In the genomic region with DNA sequence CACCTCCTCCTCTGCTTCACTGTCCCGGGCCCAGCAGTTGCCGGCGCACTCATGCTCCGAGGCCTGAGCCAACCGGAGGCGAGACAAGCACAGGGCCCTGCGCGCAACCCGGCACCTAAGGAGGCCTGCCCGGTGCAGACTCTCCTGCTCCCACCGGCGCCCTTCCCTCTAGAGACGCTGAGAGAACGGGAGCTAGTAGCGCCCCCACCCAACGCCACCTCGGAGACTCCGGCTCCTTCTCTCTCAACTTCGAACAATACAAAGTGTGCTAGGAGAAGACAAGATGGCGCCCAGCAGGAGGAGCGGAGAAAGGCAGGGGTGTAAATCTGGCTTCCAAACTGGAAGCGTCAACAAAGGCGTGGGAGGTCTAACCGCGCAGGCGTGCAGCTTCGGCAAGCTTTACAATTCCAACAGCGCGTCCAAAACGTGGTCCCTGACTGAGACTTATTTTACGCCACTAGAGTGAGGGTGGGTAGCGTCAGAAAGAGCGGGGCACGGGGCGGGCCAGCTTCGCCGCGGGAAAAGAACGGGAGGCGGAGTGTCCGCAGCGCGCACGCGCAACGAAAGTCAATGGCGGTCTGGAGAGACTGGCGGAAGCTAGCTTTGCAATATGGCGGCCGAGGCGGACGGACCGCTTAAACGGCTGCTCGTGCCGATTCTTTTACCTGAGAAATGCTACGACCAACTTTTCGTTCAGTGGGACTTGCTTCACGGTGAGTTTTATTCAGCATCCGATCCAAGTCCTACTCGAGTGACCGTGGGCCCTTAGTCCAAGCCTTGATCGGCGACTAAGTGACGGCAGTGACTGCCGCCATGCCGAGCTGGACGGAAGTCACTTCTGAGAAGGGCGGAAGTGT, we compare ENCODE assay signal across 8 cellular contexts. TPM values are rescaled to one million over a fixed set of nuclear protein-coding genes. Genes with fewer than 3 reads are reported as not detected.
DNase-seq lines count a peak whose midpoint lies in the region; ATAC-seq and TF ChIP-seq lines count a peak whose summit lies in the region.

A gene (plus strand): TSS at position 600 of the 857 bp plus-strand sequence. CDS start 11 bp downstream, at position 611.

- H3K27ac ChIP-seq in mesendoderm (ENCODE audit: low read depth, low read length) = peak within 1 kb of the TSS; percentile 78

- H3K9me3 ChIP-seq in NT2/D1 (ENCODE audit: insufficient read depth, low read length) (no peaks in the 10 kb centered on the region), endocrine pancreas (ENCODE audit: control insufficient read depth, low read length) (no peaks in the 10 kb centered on the region)

- H3K9ac ChIP-seq in NT2/D1 (ENCODE audit: insufficient read length, low read depth) = peak within 1 kb of the TSS; percentile 93
- peak within 1 kb of the TSS; percentile 92 for H3K9ac ChIP-seq in endocrine pancreas (ENCODE audit: control insufficient read depth, insufficient read depth, low read length)
- H3K9ac ChIP-seq in mesendoderm (ENCODE audit: low read length) = peak within 1 kb of the TSS; percentile 94

- peak within 1 kb of the TSS; percentile 93 for H2BK5ac ChIP-seq in mesendoderm (ENCODE audit: low read length)

- H4K8ac ChIP-seq in mesendoderm (ENCODE audit: low read depth, low read length) = peak within 1 kb of the TSS; percentile 65

- no peaks in the 10 kb centered on the region for H3K27me3 Mint-ChIP-seq in activated CD8-positive, alpha-beta memory T cell treated with anti-CD3 and anti-CD28 coated beads, Interleukin-2, amount 10 ng/mL, durations not matched to agents 7 days and 5 days

- no peak within 1 kb of the TSS for H2BK120ac ChIP-seq in mesendoderm (ENCODE audit: low read depth, low read length)

- H3K36me3 ChIP-seq in NT2/D1 (ENCODE audit: insufficient read depth, insufficient read length, low read length) (peaks cover 56% of the 10 kb centered on the region), endocrine pancreas (ENCODE audit: control insufficient read depth, insufficient read depth, low read length) (no peaks in the 10 kb centered on the region), mesendoderm (ENCODE audit: control insufficient read depth, insufficient read depth, low read length) (peaks cover 3% of the 10 kb centered on the region)

- no peak within 1 kb of the TSS for H2BK15ac ChIP-seq in mesendoderm (replicated peaks; ENCODE audit: low read depth)

- H3K4me3 ChIP-seq in NT2/D1 (ENCODE audit: insufficient read length, low read depth) = peak within 1 kb of the TSS; percentile 74
- peak within 1 kb of the TSS; percentile 89 for H3K4me3 ChIP-seq in endocrine pancreas (ENCODE audit: control insufficient read depth, insufficient read depth, low read length)
- H3K4me3 ChIP-seq in mesendoderm (ENCODE audit: low read length) = peak within 1 kb of the TSS; percentile 87

- H2AK5ac ChIP-seq in mesendoderm (ENCODE audit: low read length) = peak within 1 kb of the TSS; percentile 100

- H3K27ac Mint-ChIP-seq in activated CD8-positive, alpha-beta memory T cell treated with anti-CD3 and anti-CD28 coated beads, Interleukin-2, amount 10 ng/mL, durations not matched to agents 7 days and 5 days = peak within 1 kb of the TSS; percentile 99

- peak; percentile 81 for ATAC-seq in activated CD8-positive, alpha-beta memory T cell treated with anti-CD3 and anti-CD28 coated beads, Interleukin-2, amount 10 ng/mL, durations not matched to agents 7 days and 5 days

- peaks cover 4% of the 10 kb centered on the region for H3K79me2 ChIP-seq in mesendoderm (ENCODE audit: control insufficient read depth, insufficient read depth, low read length)

- H3K4me1 Mint-ChIP-seq in activated CD8-positive, alpha-beta memory T cell treated with anti-CD3 and anti-CD28 coated beads, Interleukin-2, amount 10 ng/mL, durations not matched to agents 7 days and 5 days = peaks cover 62% of the 10 kb centered on the region

- CTCF ChIA-PET in activated CD8-positive, alpha-beta memory T cell treated with anti-CD3 and anti-CD28 coated beads, Interleukin-2, amount 10 ng/mL, durations not matched to agents 7 days and 5 days (lab: Charles Lee) = interaction anchor here (0.8 to 9.7 kb wide), 12 partner anchors 8 to 147 kb away, joined by 3 to 81 read pairs (median 4); a partner anchor contains a TSS

- H4K5ac ChIP-seq in mesendoderm (ENCODE audit: low read length) = peak within 1 kb of the TSS; percentile 92

- peaks cover 33% of the 10 kb centered on the region for H3K36me3 Mint-ChIP-seq in activated CD8-positive, alpha-beta memory T cell treated with anti-CD3 and anti-CD28 coated beads, Interleukin-2, amount 10 ng/mL, durations not matched to agents 7 days and 5 days

- WGBS in mesendoderm (ENCODE audit: extremely low coverage, insufficient coverage, low lambda C conversion rate) = no CpG with 5 or more reads among the region's 69 CpGs

- H3K4me1 ChIP-seq in NT2/D1 (ENCODE audit: insufficient read depth, insufficient read length) (peaks cover 13% of the 10 kb centered on the region), endocrine pancreas (ENCODE audit: control insufficient read depth, insufficient read depth, low read length) (no peaks in the 10 kb centered on the region), mesendoderm (ENCODE audit: control insufficient read depth, low read depth, low read length) (peaks cover 7% of the 10 kb centered on the region)

- peak within 1 kb of the TSS; percentile 100 for H3K56ac ChIP-seq in mesendoderm (ENCODE audit: low read length)

- H3K18ac ChIP-seq in mesendoderm (ENCODE audit: low read length) = peak within 1 kb of the TSS; percentile 56

- peak within 1 kb of the TSS; percentile 84 for H3K4me3 Mint-ChIP-seq in activated CD8-positive, alpha-beta memory T cell treated with anti-CD3 and anti-CD28 coated beads, Interleukin-2, amount 10 ng/mL, durations not matched to agents 7 days and 5 days

- H3K4ac ChIP-seq in mesendoderm (ENCODE audit: low read depth, low read length) = peak within 1 kb of the TSS; percentile 88

- peak within 1 kb of the TSS; percentile 68 for H3K4me2 ChIP-seq in mesendoderm (ENCODE audit: low read length)

- peaks cover 9% of the 10 kb centered on the region for H3K79me1 ChIP-seq in mesendoderm (ENCODE audit: low read length)

- H3K23ac ChIP-seq in mesendoderm (ENCODE audit: low read length) = peak within 1 kb of the TSS; percentile 89

- no peak for TF ChIP-seq CTCF in GM20000 (IDR thresholded peaks at IDR 0.05; ENCODE audit: extremely low read depth, missing control alignments)

- H3K27me3 ChIP-seq in NT2/D1 (ENCODE audit: insufficient read depth, insufficient read length) = no peaks in the 10 kb centered on the region
- H3K27me3 ChIP-seq in endocrine pancreas (ENCODE audit: control insufficient read depth, insufficient read depth, low read length) = no peaks in the 10 kb centered on the region
- H3K27me3 ChIP-seq in mesendoderm (ENCODE audit: insufficient read depth, low read length, poor library complexity) = no peaks in the 10 kb centered on the region

- peak; percentile 86 for DNase-seq in CMK (ENCODE audit: low read depth)
- DNase-seq in GM20000 (ENCODE audit: low spot score) = peak; percentile 94
- DNase-seq in HUDEP-2 (lab: John Stamatoyannopoulos, UW; ENCODE audit: unreplicated experiment in 76 of 76) = peak in 73 of 76 experiments; percentile 61 to 97 (median 94)
- DNase-seq in NT2/D1 (ENCODE audit: low read depth, low spot score) = peak; percentile 89
- DNase-seq in activated CD8-positive, alpha-beta memory T cell treated with anti-CD3 and anti-CD28 coated beads, Interleukin-2, amount 10 ng/mL, durations not matched to agents 7 days and 5 days = peak; percentile 97
- peak; percentile 97 for DNase-seq in mesendoderm
- DNase-seq in stimulated activated CD8-positive, alpha-beta memory T cell treated with anti-CD3 and anti-CD28 coated beads, Interleukin-15, amount 100 ng/mL, for 1 hour (ENCODE audit: low read depth) = peak; percentile 84

- no peaks in the 10 kb centered on the region for H3K9me3 Mint-ChIP-seq in activated CD8-positive, alpha-beta memory T cell treated with anti-CD3 and anti-CD28 coated beads, Interleukin-2, amount 10 ng/mL, durations not matched to agents 7 days and 5 days (ENCODE audit: low read depth)

RNA-seq across cellular contexts. Expression of the gene that starts here (rescaled TPM):
- 10 to 100 TPM; 57.6 to 76.9 TPM for total RNA-seq in activated CD8-positive, alpha-beta memory T cell treated with anti-CD3 and anti-CD28 coated beads, Interleukin-2, amount 10 ng/mL, durations not matched to agents 7 days and 5 days
- 101 TPM for polyA plus RNA-seq in mesendoderm (2013, experiment 1 of 2)
- polyA plus RNA-seq in mesendoderm (2013, experiment 2 of 2) = 96.5 TPM

Comparison
In these comparisons a context has a peak if more than half of its experiments do, and no peak if none do; other contexts are left out.
1. Peak in every context shown above with its lines: DNase-seq, ATAC-seq, H3K4me3 ChIP-seq and H3K27ac ChIP-seq.